ENCODE assay signal across 1 cellular context in genomic region chr21:39079617-39080016, GRCh38.
A peak's percentile ranks its signal among the peaks of the same experiment; 100 is the strongest.
TF ChIP-seq lines count a peak whose summit lies in the region.

No MANE protein-coding gene starts in this region.

TF ChIP-seq in HepG2, 621 proteins besides CTCF, POLR2A, EP300 and RAD21 (continued from another document and continues in another):
- TF ChIP-seq ZNF615 (CRISPR knock-in tag; IDR thresholded peaks at IDR 0.05; ENCODE audit: borderline replicate concordance) (no peak), RCOR2 (CRISPR knock-in tag; IDR thresholded peaks at IDR 0.05) (peak; percentile 71; the same call in 1 of the 2 replicates), ZFP1 (CRISPR knock-in tag; IDR thresholded peaks at IDR 0.05) (peak; percentile 65; the same call in 1 of the 2 replicates), ZMYM3 (CRISPR knock-in tag; IDR thresholded peaks at IDR 0.05) (peak; percentile 23; the same call in 1 of the 2 replicates), GABPA (IDR thresholded peaks at IDR 0.05; ENCODE audit: low read depth, low read length) (no peak), GABPA (CRISPR knock-in tag; IDR thresholded peaks at IDR 0.05; ENCODE audit: low read depth) (0 out of 2 replicates have a peak, but pooled peaks have one; percentile 14), ZNF687 (CRISPR knock-in tag; IDR thresholded peaks at IDR 0.05) (peak; percentile 79), FOXA1 (IDR thresholded peaks at IDR 0.05) (no peak), FOXA1 (CRISPR knock-in tag; IDR thresholded peaks at IDR 0.05) (peak; percentile 45), ZNF629 (CRISPR knock-in tag; conservative IDR thresholded peaks at IDR 0.05) (0 out of 2 replicates have a peak, but pooled peaks have one; percentile 31), ZNF331 (CRISPR knock-in tag; IDR thresholded peaks at IDR 0.05) (peak; percentile 31; the same call in 1 of the 2 replicates), ZNF101 (CRISPR knock-in tag; IDR thresholded peaks at IDR 0.05; ENCODE audit: borderline replicate concordance, low read depth) (no peak), THAP11 (CRISPR knock-in tag; IDR thresholded peaks at IDR 0.05) (peak; percentile 46; the same call in 1 of the 2 replicates), FOXP1 (IDR thresholded peaks at IDR 0.05) (no peak), FOXP1 (CRISPR knock-in tag; IDR thresholded peaks at IDR 0.05) (peak; percentile 41; the same call in 1 of the 2 replicates), ETV5 (CRISPR knock-in tag; IDR thresholded peaks at IDR 0.05; ENCODE audit: borderline replicate concordance) (peak; percentile 19; the same call in 1 of the 2 replicates), TEAD3 (CRISPR knock-in tag; optimal IDR thresholded peaks at IDR 0.05; ENCODE audit: borderline replicate concordance) (peak; percentile 65), MIER3 (CRISPR knock-in tag; IDR thresholded peaks at IDR 0.05; ENCODE audit: borderline replicate concordance) (peak; percentile 42; the same call in 1 of the 2 replicates), PPARG (CRISPR knock-in tag; conservative IDR thresholded peaks at IDR 0.05) (peak; percentile 54; the same call in 1 of the 2 replicates), PRDM4 (CRISPR knock-in tag; IDR thresholded peaks at IDR 0.05; ENCODE audit: borderline replicate concordance) (no peak), SRY (CRISPR knock-in tag; IDR thresholded peaks at IDR 0.05) (no peak), FOXO1 (CRISPR knock-in tag; IDR thresholded peaks at IDR 0.05) (peak; percentile 71), MED1 (CRISPR knock-in tag; IDR thresholded peaks at IDR 0.05) (peak; percentile 67), ZNF710 (CRISPR knock-in tag; IDR thresholded peaks at IDR 0.05; ENCODE audit: borderline replicate concordance) (peak; percentile 54; the same call in 1 of the 2 replicates), ZNF296 (CRISPR knock-in tag; conservative IDR thresholded peaks at IDR 0.05) (no peak), MLLT10 (CRISPR knock-in tag; IDR thresholded peaks at IDR 0.05) (no peak), SALL1 (CRISPR knock-in tag; IDR thresholded peaks at IDR 0.05) (peak; percentile 85), THRA (CRISPR knock-in tag; IDR thresholded peaks at IDR 0.05; ENCODE audit: borderline replicate concordance) (peak; percentile 24; the same call in 1 of the 2 replicates), ZHX2 (IDR thresholded peaks at IDR 0.05; ENCODE audit: low read depth) (peak; percentile 84), ZHX2 (CRISPR knock-in tag; IDR thresholded peaks at IDR 0.05; ENCODE audit: borderline replicate concordance) (no peak), ATF4 (CRISPR knock-in tag; IDR thresholded peaks at IDR 0.05) (0 out of 4 replicates have a peak, but pooled peaks of 1 of the 2 experiments have one; percentile 63), CEBPB (IDR thresholded peaks at IDR 0.05; ENCODE audit: borderline replicate concordance, low read depth, low read length) (peak; percentile 86), RBFOX2 (IDR thresholded peaks at IDR 0.05; ENCODE audit: low read depth, low read length) (no peak), FOXA3 (CRISPR knock-in tag; IDR thresholded peaks at IDR 0.05) (peak; percentile 63), ZBTB42 (CRISPR knock-in tag; IDR thresholded peaks at IDR 0.05) (peak; percentile 98; the same call in 1 of the 2 replicates), SOX13 (IDR thresholded peaks at IDR 0.05) (0 out of 2 replicates have a peak, but pooled peaks have one; percentile 35), SOX13 (CRISPR knock-in tag; conservative IDR thresholded peaks at IDR 0.05 in 1 of 2, IDR thresholded peaks at IDR 0.05 in 1 of 2) (peak in 1 of 2 experiments; percentile 71; a peak in 2 of 4 replicates), MAX (IDR thresholded peaks at IDR 0.05) (peak; percentile 44; the same call in 1 of the 2 replicates), YEATS2 (CRISPR knock-in tag; IDR thresholded peaks at IDR 0.05; ENCODE audit: borderline replicate concordance) (peak; percentile 24; the same call in 1 of the 2 replicates), FOXP4 (CRISPR knock-in tag; IDR thresholded peaks at IDR 0.05) (peak; percentile 63; the same call in 1 of the 2 replicates), KDM6A (CRISPR knock-in tag; IDR thresholded peaks at IDR 0.05; ENCODE audit: low read depth) (0 out of 2 replicates have a peak, but pooled peaks have one; percentile 29)
